ENCODE assay signal across 14 cellular contexts in genomic region chr4:101019313-101019712, GRCh38.
DNase-seq lines count a peak whose midpoint lies in the region; ATAC-seq and TF ChIP-seq lines count a peak whose summit lies in the region.
"Had no signal": no experiment of that assay in that cellular context is flagged by ENCODE, and none has a peak within 500 bp of the region (broad histone marks: within the 10 kb centered on the region; RNA-seq: fewer than 3 reads in every experiment).

No MANE protein-coding gene starts in this region.

- TF ChIP-seq CTCF in left lung (IDR thresholded peaks at IDR 0.05) (no peak), foreskin fibroblast (IDR thresholded peaks at IDR 0.05; ENCODE audit: low read depth, low read length) (no peak)

- no peaks in the 10 kb centered on the region for H3K9me3 Mint-ChIP-seq in stimulated activated memory B cell treated with anti-CD40 and anti-IgM and Interleukin-4, amounts not matched to agents 10 μg/mL and 1 μg/mL and 100 μg/mL, for 72 hours
- H3K9me3 Mint-ChIP-seq: neural progenitor cell had no signal

- DNase-seq in stimulated activated CD4-positive, alpha-beta T cell treated with anti-CD3 and anti-CD28 coated beads, Interleukin-15, amount 100 ng/mL, for 24 hours: peak; percentile 12
- DNase-seq in stimulated activated CD4-positive, alpha-beta T cell treated with anti-CD3 and anti-CD28 coated beads, Interleukin-2, amount 100 ng/mL, for 24 hours: no peak
- DNase-seq in caudate nucleus (lab: John Stamatoyannopoulos, UW) (peak in 35 of 61 donors; percentile 3 to 90 (median 37)), left lung (no peak), foreskin fibroblast (no peak)
- DNase-seq: amniotic stem cell, GM23248, NCI-H187 treated with DMSO at 0.1 percent for 48 hours had no signal

- H3K4me1 Mint-ChIP-seq in stimulated activated memory B cell treated with anti-CD40 and anti-IgM and Interleukin-4, amounts not matched to agents 10 μg/mL and 1 μg/mL and 100 μg/mL, for 72 hours: peaks cover 50% of the 10 kb centered on the region

- H3K36me3 Mint-ChIP-seq in stimulated activated memory B cell treated with anti-CD40 and anti-IgM and Interleukin-4, amounts not matched to agents 10 μg/mL and 1 μg/mL and 100 μg/mL, for 72 hours: peaks cover 11% of the 10 kb centered on the region

- intact Hi-C loops in left lung (cut with DNase I): no loop called here

- no peaks in the 10 kb centered on the region for H3K27me3 Mint-ChIP-seq in stimulated activated memory B cell treated with anti-CD40 and anti-IgM and Interleukin-4, amounts not matched to agents 10 μg/mL and 1 μg/mL and 100 μg/mL, for 72 hours

- no peaks in the 10 kb centered on the region for H3K36me3 ChIP-seq in KOPT-K1 (ENCODE audit: insufficient read depth, low read length)
- peaks cover 0 to 5% of the 10 kb centered on the region in 2 donors for H3K36me3 ChIP-seq in left lung
- H3K36me3 ChIP-seq: neural progenitor cell had no signal

- ATAC-seq in stimulated activated memory B cell treated with anti-CD40 and anti-IgM and Interleukin-4, amounts not matched to agents 10 μg/mL and 1 μg/mL and 100 μg/mL, for 72 hours: peak; percentile 3
- no peak for ATAC-seq in left lung
- no peak for ATAC-seq in HG02840 (IDR thresholded peaks at IDR 0.05; ENCODE audit: low FRiP score, unreplicated experiment)

- peak overlapping the region; percentile 33 for H3K4me3 Mint-ChIP-seq in stimulated activated memory B cell treated with anti-CD40 and anti-IgM and Interleukin-4, amounts not matched to agents 10 μg/mL and 1 μg/mL and 100 μg/mL, for 72 hours
- H3K4me3 Mint-ChIP-seq: neural progenitor cell had no signal

- H3K27ac Mint-ChIP-seq in stimulated activated memory B cell treated with anti-CD40 and anti-IgM and Interleukin-4, amounts not matched to agents 10 μg/mL and 1 μg/mL and 100 μg/mL, for 72 hours: peak overlapping the region; percentile 83
- H3K27ac Mint-ChIP-seq: neural progenitor cell had no signal

- H3K4me3 ChIP-seq in left lung (no peak overlapping the region), foreskin fibroblast (ENCODE audit: low read depth in 1 of 2, low read length in 2 of 2) (no peak overlapping the region)
- H3K4me3 ChIP-seq: GM23248, neural progenitor cell, SK-N-MC, skin epidermis had no signal

- no peaks in the 10 kb centered on the region for H3K27me3 ChIP-seq in left lung
- H3K27me3 ChIP-seq: neural progenitor cell had no signal

- peak overlapping the region; percentile 34 for H3K27ac ChIP-seq in KOPT-K1 (ENCODE audit: low read depth, low read length, poor library complexity, severe bottlenecking)
- H3K27ac ChIP-seq in caudate nucleus (ENCODE audit: low read depth, low read length): peak overlapping the region; percentile 72
- H3K27ac ChIP-seq in left lung: no peak overlapping the region
- H3K27ac ChIP-seq: GM23248, neural progenitor cell, SK-N-MC had no signal

- H3K9me3 ChIP-seq in KOPT-K1 (ENCODE audit: insufficient read depth, low read length, poor library complexity, severe bottlenecking) (no peaks in the 10 kb centered on the region), left lung (no peaks in the 10 kb centered on the region)

- peaks cover 0 to 13% of the 10 kb centered on the region in 2 donors for H3K4me1 ChIP-seq in left lung

Comparison
In these comparisons a context has a peak if more than half of its experiments do, and no peak if none do; other contexts are left out.
1. DNase-seq: peak in stimulated activated CD4-positive, alpha-beta T cell treated with anti-CD3 and anti-CD28 coated beads, Interleukin-15, amount 100 ng/mL, for 24 hours (single experiment) and caudate nucleus (35 of 61); none in stimulated activated CD4-positive, alpha-beta T cell treated with anti-CD3 and anti-CD28 coated beads, Interleukin-2, amount 100 ng/mL, for 24 hours (0 of 2), left lung (0 of 2) and foreskin fibroblast (0 of 2).
2. H3K27ac ChIP-seq: peak in KOPT-K1 (single experiment) and caudate nucleus (single experiment); none in left lung (0 of 2).